In the genomic region with DNA sequence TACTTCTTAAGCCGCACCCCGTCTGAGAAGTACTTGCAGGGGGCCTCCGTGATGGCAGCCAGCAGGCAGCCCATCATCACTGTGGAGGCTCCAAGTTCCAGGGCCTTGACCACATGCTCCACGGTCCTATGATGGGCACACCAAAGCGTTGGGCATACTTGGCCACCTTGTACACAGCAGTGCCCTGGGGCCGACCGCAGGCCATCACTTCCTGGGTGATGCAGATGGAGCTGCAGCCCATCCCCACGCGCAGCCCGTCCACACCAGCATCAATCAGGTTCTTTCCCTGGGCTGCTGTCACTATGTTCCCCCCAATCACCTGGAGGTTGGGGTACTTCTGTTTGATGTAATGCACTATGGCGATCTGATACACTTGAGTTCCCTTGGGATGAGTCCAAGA, we compare ENCODE assay signal across 28 cellular contexts. TPM values are rescaled to one million over a fixed set of nuclear protein-coding genes. Genes with fewer than 3 reads are reported as not detected.
DNase-seq lines count a peak whose midpoint lies in the region; ATAC-seq and TF ChIP-seq lines count a peak whose summit lies in the region.
"Had no signal": no experiment of that assay in that cellular context is flagged by ENCODE, and none has a peak within 500 bp of the region (broad histone marks: within the 10 kb centered on the region; RNA-seq: fewer than 3 reads in every experiment).

No MANE protein-coding gene starts in this region.

- no peak overlapping the region for H2AFZ ChIP-seq in neuronal stem cell (ENCODE audit: low read length)

- H2BK15ac ChIP-seq in neuronal stem cell (ENCODE audit: low read length): peak overlapping the region; percentile 18

- no peak overlapping the region for H3K27ac ChIP-seq in left ventricle myocardium inferior (replicated peaks)
- no peak overlapping the region for H3K27ac ChIP-seq in neuronal stem cell (replicated peaks; ENCODE audit: low read length)
- H3K27ac ChIP-seq: 22Rv1; A549; BLaER1; BLaER1 treated with 17β-estradiol and CSF1 and Interleukin-3, amounts not matched to agents 10 nM and 100 nM had no signal

- H3K4me2 ChIP-seq in neuronal stem cell (ENCODE audit: insufficient read depth, low read length, poor library complexity, severe bottlenecking): no peak overlapping the region
- H3K4me2 ChIP-seq: A549; BLaER1; BLaER1 treated with 17β-estradiol and CSF1 and Interleukin-3, amounts not matched to agents 10 nM and 100 nM had no signal

- no peak overlapping the region for H3K14ac ChIP-seq in neuronal stem cell (ENCODE audit: low read length)

- H3K9me3 ChIP-seq in left ventricle myocardium inferior (replicated peaks) (no peaks in the 10 kb centered on the region), neuronal stem cell (replicated peaks in 1 of 2; ENCODE audit: control insufficient read depth in 2 of 2, insufficient read depth in 1 of 2, low read depth in 1 of 2, low read length in 2 of 2) (peaks cover 0 to 13% of the 10 kb centered on the region in 2 donors)
- H3K9me3 ChIP-seq: A549, BE2C, Caco-2 had no signal

- no peak for ATAC-seq in Right ventricle myocardium inferior
- ATAC-seq: A549; CD8-positive, alpha-beta T cell had no signal

- H3K79me1 ChIP-seq in neuronal stem cell (ENCODE audit: low read depth, low read length): no peaks in the 10 kb centered on the region

- intact Hi-C loops in Right ventricle myocardium inferior (cut with DNase I): no loop called here
- intact Hi-C loops in left ventricle myocardium inferior (cut with micrococcal nuclease): no loop called here

- no peak overlapping the region for H2BK12ac ChIP-seq in neuronal stem cell (ENCODE audit: low read length)

- H4K91ac ChIP-seq in neuronal stem cell (ENCODE audit: low read depth, low read length, poor library complexity): no peak overlapping the region

- no peak overlapping the region for H2BK120ac ChIP-seq in neuronal stem cell (ENCODE audit: low read depth, low read length)

- no peak overlapping the region for H3K23ac ChIP-seq in neuronal stem cell (ENCODE audit: low read depth, low read length, poor library complexity)

- H3K4me3 ChIP-seq in left ventricle myocardium inferior: no peak overlapping the region
- peak overlapping the region in 1 of 2 donors; percentile 37 for H3K4me3 ChIP-seq in neuronal stem cell (ENCODE audit: low read length in 2 of 2)
- H3K4me3 ChIP-seq: A549; BLaER1; BLaER1 treated with 17β-estradiol and CSF1 and Interleukin-3, amounts not matched to agents 10 nM and 100 nM had no signal

- H3K36me3 ChIP-seq in left ventricle myocardium inferior (no peaks in the 10 kb centered on the region), neuronal stem cell (replicated peaks in 1 of 2; ENCODE audit: control insufficient read depth in 2 of 2, insufficient read depth in 2 of 2, low read length in 2 of 2) (no peaks in the 10 kb centered on the region)
- H3K36me3 ChIP-seq: BE2C; BLaER1; BLaER1 treated with 17β-estradiol and CSF1 and Interleukin-3, amounts not matched to agents 10 nM and 100 nM had no signal

- H3K4me1 ChIP-seq in left ventricle myocardium inferior (peaks cover 17% of the 10 kb centered on the region), neuronal stem cell (ENCODE audit: control insufficient read depth in 2 of 2, insufficient read depth in 1 of 2, low read depth in 1 of 2, low read length in 2 of 2) (peaks cover 1 to 10% of the 10 kb centered on the region in 2 donors)
- H3K4me1 ChIP-seq: A549, BE2C, Caco-2 had no signal

- DNase-seq in Right ventricle myocardium inferior (ENCODE audit: missing footprints) (peak; percentile 45), left ventricle myocardium inferior (no peak), neuronal stem cell (ENCODE audit: low spot score) (no peak), mesenteric fat pad (ENCODE audit: low spot score) (no peak)
- DNase-seq: 8988T; ACHN; AML-193; BE2C; C1 segment of cervical spinal cord; Caco-2; Calu3; CD4-positive, alpha-beta memory T cell; CD4-positive, alpha-beta T cell; CD4-positive, CD25-positive, alpha-beta regulatory T cell; CD8-positive, alpha-beta memory T cell; CD8-positive, alpha-beta T cell; COR-L47; DMS 273 treated with DMSO at 0.1 percent for 48 hours; DMS153; DMS53; DMS79; DMS79 treated with DMSO at 0.1 percent for 48 hours; DND-41; EL had no signal

- no peak overlapping the region for H3K9ac ChIP-seq in neuronal stem cell (ENCODE audit: low read depth, low read length, poor library complexity)
- H3K9ac ChIP-seq: BLaER1; BLaER1 treated with 17β-estradiol and CSF1 and Interleukin-3, amounts not matched to agents 10 nM and 100 nM had no signal

- no peak overlapping the region for H3K4ac ChIP-seq in neuronal stem cell (ENCODE audit: low read length)

- no peak overlapping the region for H4K8ac ChIP-seq in neuronal stem cell (ENCODE audit: low read depth, low read length)

- H3K27me3 ChIP-seq in left ventricle myocardium inferior (ENCODE audit: low read depth): no peaks in the 10 kb centered on the region
- H3K27me3 ChIP-seq in neuronal stem cell (ENCODE audit: control insufficient read depth in 3 of 3, insufficient read depth in 3 of 3, low read depth in 1 of 3, low read length in 3 of 3): no peaks in the 10 kb centered on the region
- H3K27me3 ChIP-seq: BE2C; BLaER1; BLaER1 treated with 17β-estradiol and CSF1 and Interleukin-3, amounts not matched to agents 10 nM and 100 nM had no signal

- H3K18ac ChIP-seq in neuronal stem cell (ENCODE audit: low read length): no peak overlapping the region

- H2BK5ac ChIP-seq in neuronal stem cell (ENCODE audit: low read length): peak overlapping the region; percentile 57

- no CpG with 5 or more reads among the region's 11 CpGs for WGBS in neuronal stem cell (ENCODE audit: extremely low coverage in 2 of 2, insufficient read length in 2 of 2, insufficient replicate concordance in 1 of 2), 2 donors

- no peak overlapping the region for H2AK5ac ChIP-seq in neuronal stem cell (ENCODE audit: low read depth, low read length)

- no peak for TF ChIP-seq CTCF in left ventricle myocardium inferior (IDR thresholded peaks at IDR 0.05; ENCODE audit: borderline replicate concordance)

RNA-seq across cellular contexts. Expression of a gene that starts 19.8 kb away (rescaled TPM):
- total RNA-seq in Right ventricle myocardium inferior (18.2 TPM), left ventricle myocardium inferior (14.1 TPM), mesenteric fat pad (41.6 TPM)
- 0.10 TPM for polyA plus RNA-seq in neuronal stem cell (2013, experiment 1 of 2)
- 0.11 TPM for polyA plus RNA-seq in neuronal stem cell (2013, experiment 2 of 2)
